25 cellular contexts compared by ENCODE assay signal in the genomic region with DNA sequence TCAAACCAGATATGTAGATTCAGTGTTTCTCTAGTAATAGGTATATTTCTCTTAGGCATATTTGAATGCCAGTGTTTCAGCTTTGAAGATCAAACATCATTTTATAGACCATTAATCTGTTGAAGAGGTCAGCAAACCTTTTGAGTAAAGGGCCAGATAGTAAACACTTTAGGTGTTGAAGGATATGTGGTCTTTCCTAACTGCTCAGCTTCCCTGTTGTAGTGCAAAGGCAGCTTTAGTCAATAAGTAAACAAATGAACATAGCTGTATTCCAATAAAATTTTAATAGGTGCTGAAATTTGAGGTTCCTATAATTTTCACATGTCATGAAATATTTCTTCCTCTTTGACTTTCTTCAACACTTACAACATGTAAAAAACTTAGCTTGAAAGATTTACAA.
A peak's percentile ranks its signal among the peaks of the same experiment; 100 is the strongest.
DNase-seq lines count a peak whose midpoint lies in the region; ATAC-seq and TF ChIP-seq lines count a peak whose summit lies in the region.
"Had no signal": no experiment of that assay in that cellular context is flagged by ENCODE, and none has a peak within 500 bp of the region (broad histone marks: within the 10 kb centered on the region; RNA-seq: fewer than 3 reads in every experiment).

No MANE protein-coding gene starts in this region.

- CTCF ChIA-PET in activated CD8-positive, alpha-beta T cell treated with anti-CD3 and anti-CD28 coated beads, Interleukin-2, amount 10 ng/mL, durations not matched to agents 7 days and 5 days (lab: Charles Lee): no interaction called here

- no peak overlapping the region for H3K4me3 ChIP-seq in LNCaP clone FGC (ENCODE audit: low read depth, low read length)
- H3K4me3 ChIP-seq: A549, MG63, PC-9, SK-N-MC had no signal

- DNase-seq in DMS53 treated with DMSO at 0.1 percent for 48 hours (lab: John Stamatoyannopoulos, UW; ENCODE audit: unreplicated experiment) (peak; percentile 62), LNCaP clone FGC (ENCODE audit: low read depth) (peak; percentile 13), NCI-H510A treated with DMSO at 0.1 percent for 48 hours (lab: John Stamatoyannopoulos, UW) (peak; percentile 79), SHP77 (lab: John Stamatoyannopoulos, UW) (peak; percentile 25 to 30), HK-2 (ENCODE audit: unreplicated experiment) (no peak), osteocyte (ENCODE audit: extremely low spot score, unreplicated experiment) (no peak)
- no peak for DNase-seq in activated CD8-positive, alpha-beta T cell treated with anti-CD3 and anti-CD28 coated beads, Interleukin-2, amount 10 ng/mL, durations not matched to agents 7 days and 5 days
- DNase-seq: Caco-2; CD8-positive, alpha-beta T cell; DMS 273 treated with DMSO at 0.1 percent for 48 hours; HCEC 1CT; KBM-7; MG63; NCI-H1694; NCI-H2081 treated with DMSO at 0.1 percent for 48 hours; NCI-H2171; NCI-H226; NCI-H524; PC-9; Right ventricle myocardium superior; RPMI8226 had no signal

- H3K27ac Mint-ChIP-seq in osteocyte (ENCODE audit: unreplicated experiment): no peak overlapping the region
- H3K27ac Mint-ChIP-seq in activated CD8-positive, alpha-beta T cell treated with anti-CD3 and anti-CD28 coated beads, Interleukin-2, amount 10 ng/mL, durations not matched to agents 7 days and 5 days: no peak overlapping the region
- H3K27ac Mint-ChIP-seq: B cell; CD8-positive, alpha-beta T cell had no signal

- POLR2A ChIA-PET in activated CD8-positive, alpha-beta T cell treated with anti-CD3 and anti-CD28 coated beads, Interleukin-2, amount 10 ng/mL, durations not matched to agents 7 days and 5 days (lab: Charles Lee): no interaction called here

- H3K4me3 Mint-ChIP-seq in osteocyte (ENCODE audit: unreplicated experiment): no peak overlapping the region
- no peak overlapping the region for H3K4me3 Mint-ChIP-seq in activated CD8-positive, alpha-beta T cell treated with anti-CD3 and anti-CD28 coated beads, Interleukin-2, amount 10 ng/mL, durations not matched to agents 7 days and 5 days
- H3K4me3 Mint-ChIP-seq: B cell; CD8-positive, alpha-beta T cell had no signal

- no peaks in the 10 kb centered on the region for H3K4me1 Mint-ChIP-seq in osteocyte (ENCODE audit: unreplicated experiment)
- no peaks in the 10 kb centered on the region for H3K4me1 Mint-ChIP-seq in activated CD8-positive, alpha-beta T cell treated with anti-CD3 and anti-CD28 coated beads, Interleukin-2, amount 10 ng/mL, durations not matched to agents 7 days and 5 days (ENCODE audit: low read depth)
- H3K4me1 Mint-ChIP-seq: B cell had no signal

- no peaks in the 10 kb centered on the region for H3K27me3 Mint-ChIP-seq in osteocyte (ENCODE audit: unreplicated experiment)
- H3K27me3 Mint-ChIP-seq in activated CD8-positive, alpha-beta T cell treated with anti-CD3 and anti-CD28 coated beads, Interleukin-2, amount 10 ng/mL, durations not matched to agents 7 days and 5 days (ENCODE audit: low read depth): no peaks in the 10 kb centered on the region
- H3K27me3 Mint-ChIP-seq: B cell had no signal

- ATAC-seq in activated CD4-positive, CD25-positive, alpha-beta regulatory T cell treated with anti-CD3 and anti-CD28 coated beads, Interleukin-2, amount 50 U/mL, for 24 hours: no peak
- ATAC-seq in activated CD8-positive, alpha-beta T cell treated with anti-CD3 and anti-CD28 coated beads, Interleukin-2, amount 10 ng/mL, durations not matched to agents 7 days and 5 days: no peak
- ATAC-seq: A549; CD8-positive, alpha-beta T cell had no signal

- no peaks in the 10 kb centered on the region for H3K9me3 Mint-ChIP-seq in osteocyte (ENCODE audit: unreplicated experiment)
- no peaks in the 10 kb centered on the region for H3K9me3 Mint-ChIP-seq in activated CD8-positive, alpha-beta T cell treated with anti-CD3 and anti-CD28 coated beads, Interleukin-2, amount 10 ng/mL, durations not matched to agents 7 days and 5 days (ENCODE audit: insufficient read depth)

- TF ChIP-seq CTCF in LNCaP clone FGC (IDR thresholded peaks at IDR 0.05; ENCODE audit: control insufficient read depth, extremely low read depth, insufficient read depth) (no peak), osteocyte (IDR thresholded peaks at IDR 0.05) (no peak)

- no peaks in the 10 kb centered on the region for H3K36me3 Mint-ChIP-seq in osteocyte (ENCODE audit: unreplicated experiment)
- H3K36me3 Mint-ChIP-seq in activated CD8-positive, alpha-beta T cell treated with anti-CD3 and anti-CD28 coated beads, Interleukin-2, amount 10 ng/mL, durations not matched to agents 7 days and 5 days (ENCODE audit: low read depth): no peaks in the 10 kb centered on the region
- H3K36me3 Mint-ChIP-seq: CD8-positive, alpha-beta T cell had no signal

Comparison
In these comparisons a context has a peak if more than half of its experiments do, and no peak if none do; other contexts are left out.
1. DNase-seq: peak in DMS53 treated with DMSO at 0.1 percent for 48 hours (single experiment), LNCaP clone FGC (single experiment), NCI-H510A treated with DMSO at 0.1 percent for 48 hours (single experiment) and SHP77 (2 of 2); none in HK-2 (single experiment), osteocyte (single experiment) and activated CD8-positive, alpha-beta T cell treated with anti-CD3 and anti-CD28 coated beads, Interleukin-2, amount 10 ng/mL, durations not matched to agents 7 days and 5 days (single experiment).